In the genomic region with DNA sequence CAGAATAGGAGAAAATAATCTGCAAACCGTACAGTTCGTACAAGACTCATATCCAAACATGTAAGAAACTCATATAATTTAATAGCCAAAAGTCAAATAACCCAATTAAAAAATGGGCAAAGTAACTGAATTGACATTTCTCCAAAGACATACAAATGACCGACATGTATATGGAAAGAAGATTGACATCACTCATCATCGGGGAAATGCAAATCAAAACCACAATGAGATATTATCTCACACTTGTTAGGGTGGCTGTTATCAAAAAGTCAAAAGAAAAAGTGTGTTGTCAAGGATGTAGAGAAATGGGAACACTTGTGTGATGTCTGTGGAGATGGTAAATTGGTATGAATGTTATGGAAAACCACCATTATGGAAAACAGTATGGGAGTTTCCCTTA, we compare ENCODE assay signal across 23 cellular contexts.
"Had no signal": no experiment of that assay in that cellular context is flagged by ENCODE, and none has a peak within 500 bp of the region (broad histone marks: within the 10 kb centered on the region; RNA-seq: fewer than 3 reads in every experiment).

No MANE protein-coding gene starts in this region.

- H3K36me3 ChIP-seq: MG63, Peyer's patch, SJSA1 had no signal

- H3K9me3 ChIP-seq: MG63, Peyer's patch, SJSA1, SK-N-SH had no signal

- DNase-seq: Kasumi-1, MG63, NCI-H1048, NCI-H1092 treated with DMSO at 0.1 percent for 48 hours, NCI-H1417 treated with DMSO at 0.1 percent for 48 hours, NCI-H1436 treated with DMSO at 0.1 percent for 48 hours, NCI-H1694 treated with DMSO at 0.1 percent for 48 hours, NCI-H187 treated with DMSO at 0.1 percent for 48 hours, NCI-H2029, NCI-H2171 treated with DMSO at 0.1 percent for 48 hours, NCI-H2227 treated with DMSO at 0.1 percent for 48 hours, NCI-H345, NCI-H446, NCI-H510A treated with DMSO at 0.1 percent for 48 hours, NCI-H524 treated with DMSO at 0.1 percent for 48 hours, Peyer's patch, Right ventricle myocardium superior, RPMI8226, SHP77 treated with DMSO at 0.1 percent for 48 hours, SK-N-SH, SW 1271, T-helper 1 cell had no signal

- H3K9me2 ChIP-seq: SK-N-SH had no signal

- H3K9ac ChIP-seq: SK-N-SH had no signal

- H3K4me1 ChIP-seq: Peyer's patch, SJSA1 had no signal

- H3K27ac ChIP-seq: Peyer's patch, SJSA1 had no signal

- H3K27me3 ChIP-seq: MG63, Peyer's patch had no signal

- H3K4me2 ChIP-seq: SK-N-SH had no signal

- H3K4me3 ChIP-seq: MG63, Peyer's patch, SJSA1 had no signal
